ENCODE assay signal across 22 cellular contexts in genomic region chr4:175540732-175541131, GRCh38.
"Had no signal": no experiment of that assay in that cellular context is flagged by ENCODE, and none has a peak within 500 bp of the region (broad histone marks: within the 10 kb centered on the region; RNA-seq: fewer than 3 reads in every experiment).

No MANE protein-coding gene starts in this region.

- H3K4me1 ChIP-seq: foreskin keratinocyte, suprapubic skin, thyroid gland, upper lobe of left lung had no signal

- H3K4me1 Mint-ChIP-seq: immature natural killer cell, naive B cell had no signal

- H3K4me2 ChIP-seq: smooth muscle cell had no signal

- DNase-seq: effector CD4-positive, alpha-beta T cell; endodermal cell; erythroblast; immature natural killer cell; left cardiac atrium; left ventricle myocardium superior; mesendoderm; naive B cell; stimulated activated CD4-positive, alpha-beta T cell treated with anti-CD3 and anti-CD28 coated beads, Interleukin-2, amount 100 ng/mL, for 48 hours; stimulated activated naive CD8-positive, alpha-beta T cell treated with anti-CD3 and anti-CD28 coated beads, Interleukin-15, Interleukin-2, amounts not matched to agents 100 U/mL and 50 U/mL, for 24 hours; thyroid gland; uterus had no signal

- H3K4me3 Mint-ChIP-seq: endodermal cell, immature natural killer cell, nephron had no signal

- H3K27ac Mint-ChIP-seq: endodermal cell, immature natural killer cell, nephron had no signal

- H3K27me3 ChIP-seq: foreskin keratinocyte, neutrophil, suprapubic skin, thyroid gland, upper lobe of left lung, uterus had no signal

- FAIRE-seq: endothelial cell of umbilical vein, keratinocyte had no signal

- H3K27ac ChIP-seq: coronary artery, foreskin keratinocyte, neutrophil, suprapubic skin, thyroid gland, upper lobe of left lung, uterus had no signal

- H3K36me3 ChIP-seq: neutrophil, suprapubic skin, thyroid gland, upper lobe of left lung, uterus had no signal

- H3K36me3 Mint-ChIP-seq: immature natural killer cell, naive B cell had no signal

- H3K4me3 ChIP-seq: coronary artery, smooth muscle cell, suprapubic skin, thyroid gland, upper lobe of left lung, uterus had no signal

- ATAC-seq: left cardiac atrium; left ventricle myocardium superior; right cardiac atrium; stimulated activated naive CD8-positive, alpha-beta T cell treated with anti-CD3 and anti-CD28 coated beads, Interleukin-15, Interleukin-2, amounts not matched to agents 100 U/mL and 50 U/mL, for 24 hours had no signal

- H3K9me3 ChIP-seq: neutrophil, thyroid gland, upper lobe of left lung, uterus had no signal

- H3K9me3 Mint-ChIP-seq: nephron had no signal
